In genomic region chr13:107441279-107441678, GRCh38 we compare ENCODE assay signal across 21 cellular contexts.
DNase-seq lines count a peak whose midpoint lies in the region; ATAC-seq and TF ChIP-seq lines count a peak whose summit lies in the region.
"Had no signal": no experiment of that assay in that cellular context is flagged by ENCODE, and none has a peak within 500 bp of the region (broad histone marks: within the 10 kb centered on the region; RNA-seq: fewer than 3 reads in every experiment).

No MANE protein-coding gene starts in this region.

- dilution Hi-C loops in IMR-90 (cut with HindIII; ENCODE audit: low sequenced_read_pairs, unreplicated experiment) = no loop called here

- H3K9ac ChIP-seq in IMR-90 (ENCODE audit: low read depth, low read length) = no peak overlapping the region

- H4K8ac ChIP-seq in IMR-90 (ENCODE audit: low read depth in 2 of 2, low read length in 2 of 2) = peak overlapping the region in 1 of 2 experiments; percentile 62; a peak in 2 of 4 replicates

- WGBS in IMR-90 (ENCODE audit: extremely low coverage in 2 of 2, insufficient read length in 1 of 2), 2 experiments = 29% methylated on average over 2 of the region's 3 CpGs; no CpG with 5 or more reads in 1 of the 2 experiments

- no peaks in the 10 kb centered on the region for H3K36me3 ChIP-seq in IMR-90 (ENCODE audit: control insufficient read depth, insufficient read depth, low read length)
- H3K36me3 ChIP-seq in HAP-1 (replicated peaks) = no peaks in the 10 kb centered on the region
- H3K36me3 ChIP-seq: SJCRH30, spleen had no signal

- in situ Hi-C loops in ACHN (cut with HindIII; ENCODE audit: low pct_ligation_motif_present, low pct_unique_long_range_greater_than_20kb, low sequenced_read_pairs) (no loop called here), IMR-90 (cut with MboI; ENCODE audit: low sequenced_read_pairs) (no loop called here), astrocyte of the spinal cord (cut with HindIII; ENCODE audit: low sequenced_read_pairs) (no loop called here), HAP-1 (cut with MboI; ENCODE audit: low sequenced_read_pairs) (no loop called here)

- 0 out of 2 replicates have a peak overlapping the region, but pooled peaks have one; percentile 18 for H3K23ac ChIP-seq in IMR-90 (ENCODE audit: low read depth, low read length)

- no peak overlapping the region; the same call in 1 of the 2 replicates for H4K91ac ChIP-seq in IMR-90 (ENCODE audit: insufficient read depth, low read depth, low read length)

- H3K4me2 ChIP-seq in IMR-90 (ENCODE audit: low read depth, low read length) = peak overlapping the region; percentile 62; the same call in 1 of the 2 replicates
- H3K4me2 ChIP-seq: A549 had no signal

- DNase-seq in ACHN = peak; percentile 85
- peak; percentile 89 for DNase-seq in IMR-90
- DNase-seq in astrocyte of the spinal cord (ENCODE audit: low read depth, low spot score) = peak; percentile 85
- peak; percentile 38 for DNase-seq in inferior parietal cortex (ENCODE audit: extremely low spot score)
- DNase-seq in activated naive CD4-positive, alpha-beta T cell (lab: John Stamatoyannopoulos, UW) = no peak
- no peak for DNase-seq in DMS 273 treated with DMSO at 0.1 percent for 48 hours (lab: John Stamatoyannopoulos, UW)
- no peak for DNase-seq in ecto neural progenitor cell (ENCODE audit: low spot score)
- no peak for DNase-seq in HAP-1 (ENCODE audit: low spot score in 2 of 2)
- DNase-seq: activated CD4-positive, alpha-beta T cell treated with anti-CD3 and anti-CD28 coated beads for 48 hours; activated CD8-positive, alpha-beta memory T cell treated with anti-CD3 and anti-CD28 coated beads, Interleukin-2, amount 50 U/mL, for 48 hours; activated naive CD4-positive, alpha-beta T cell treated with anti-CD3 and anti-CD28 coated beads, Interleukin-2, amount 10 ng/mL, durations not matched to agents 7 days and 5 days; CD8-positive, alpha-beta memory T cell; foreskin fibroblast; GOT3; left ventricle myocardium superior; NCI-H510A; SJCRH30; spleen; stimulated activated naive CD4-positive, alpha-beta T cell; T1000 had no signal

- H4K20me1 ChIP-seq in IMR-90 (ENCODE audit: insufficient read depth, low read length) = no peaks in the 10 kb centered on the region; the same call in 1 of the 2 replicates

- no peak overlapping the region for H3K56ac ChIP-seq in IMR-90 (ENCODE audit: extremely low read depth, insufficient read depth, low read length)

- H3K4me3 ChIP-seq in IMR-90 (ENCODE audit: insufficient read depth, low read depth, low read length) (no peak overlapping the region), astrocyte of the spinal cord (ENCODE audit: low read depth, low read length) (no peak overlapping the region), HAP-1 (no peak overlapping the region)
- H3K4me3 ChIP-seq: A549, SJCRH30, spleen had no signal

- peak overlapping the region; percentile 36; the same call in 1 of the 2 replicates for H2AK5ac ChIP-seq in IMR-90 (ENCODE audit: low read depth, low read length)

- H3K27me3 ChIP-seq in IMR-90 (ENCODE audit: control insufficient read depth, insufficient read depth, low read length) = no peaks in the 10 kb centered on the region
- H3K27me3 ChIP-seq in HAP-1 (ENCODE audit: low read depth) = no peaks in the 10 kb centered on the region
- H3K27me3 ChIP-seq: SJCRH30, spleen had no signal

- H2BK120ac ChIP-seq in IMR-90 (ENCODE audit: low read depth, low read length) = peak overlapping the region; percentile 49; the same call in 1 of the 2 replicates

- TF ChIP-seq POLR2A in IMR-90 (IDR thresholded peaks at IDR 0.05; ENCODE audit: low read depth, low read length) = no peak

- no peak overlapping the region for H3K27ac ChIP-seq in IMR-90 (ENCODE audit: insufficient read depth, low read length)
- H3K27ac ChIP-seq: A549, SJCRH30, spleen had no signal

- H2AK9ac ChIP-seq in IMR-90 (replicated peaks; ENCODE audit: low read depth, low read length, poor library complexity) = no peak overlapping the region

- H2AFZ ChIP-seq in IMR-90 (replicated peaks; ENCODE audit: low read length, poor library complexity) = no peak overlapping the region

- CTCF ChIA-PET in IMR-90 (lab: Yijun Ruan, JAX) = no interaction called here

- peak; percentile 90 for ATAC-seq in IMR-90 (ENCODE audit: low read depth)
- ATAC-seq: A549, left ventricle myocardium superior had no signal

- intact Hi-C loops in IMR-90 (cut with micrococcal nuclease) = no loop called here

- no peak overlapping the region for H2BK20ac ChIP-seq in IMR-90 (ENCODE audit: low read depth, low read length)

- H3K4me1 ChIP-seq in IMR-90 (ENCODE audit: control insufficient read depth, insufficient read depth, low read length) (peaks cover 4% of the 10 kb centered on the region; the same call in 1 of the 2 replicates), HAP-1 (no peaks in the 10 kb centered on the region)
- H3K4me1 ChIP-seq: A549, SJCRH30, spleen had no signal

- no TSS peak for BruUV-seq in IMR-90 (replicated peaks; lab: Mats Ljungman, UMichigan)

- POLR2A ChIA-PET in IMR-90 (lab: Charles Lee; ENCODE audit: unreplicated experiment) = no interaction called here

- H2BK15ac ChIP-seq in IMR-90 (ENCODE audit: low read depth, low read length) = no peak overlapping the region

- H3K4ac ChIP-seq in IMR-90 (ENCODE audit: low read depth, low read length) = no peak overlapping the region

- 0 out of 2 replicates have a peak overlapping the region, but pooled peaks have one; percentile 23 for H3K14ac ChIP-seq in IMR-90 (replicated peaks; ENCODE audit: low read depth, low read length)

- no peak overlapping the region; the same call in 1 of the 2 replicates for H3K18ac ChIP-seq in IMR-90 (ENCODE audit: low read depth, low read length)

- H3K9me1 ChIP-seq in IMR-90 (ENCODE audit: insufficient read depth, low read length) = no peaks in the 10 kb centered on the region

- no peak for TF ChIP-seq RAD21 in IMR-90 (IDR thresholded peaks at IDR 0.05; ENCODE audit: low read length)

- TF ChIP-seq CTCF in IMR-90 (conservative IDR thresholded peaks at IDR 0.05; ENCODE audit: low read depth, low read length) (no peak), astrocyte of the spinal cord (IDR thresholded peaks at IDR 0.05; ENCODE audit: low read depth, low read length) (no peak)

- H3K9me3 ChIP-seq in IMR-90 (ENCODE audit: control insufficient read depth, insufficient read depth, low read length) (no peaks in the 10 kb centered on the region), HAP-1 (no peaks in the 10 kb centered on the region)
- H3K9me3 ChIP-seq: A549, SJCRH30 had no signal

- peaks cover 0 to 35% of the 10 kb centered on the region in 2 experiments; a peak in 3 of 4 replicates for H3K79me1 ChIP-seq in IMR-90 (ENCODE audit: low read depth in 1 of 2, low read length in 2 of 2)

- H2BK5ac ChIP-seq in IMR-90 (ENCODE audit: low read depth, low read length, poor library complexity, severe bottlenecking) = peak overlapping the region; percentile 15

- H4K5ac ChIP-seq in IMR-90 (ENCODE audit: low read depth, low read length) = no peak overlapping the region

TF ChIP-seq in IMR-90, 13 proteins besides CTCF, POLR2A, EP300 and RAD21:
- TF ChIP-seq RCOR1 (IDR thresholded peaks at IDR 0.05; ENCODE audit: insufficient replicate concordance, low read length) = peak; percentile 70
- TF ChIP-seq SMC3 (IDR thresholded peaks at IDR 0.05; ENCODE audit: low read depth, low read length) = no peak
- TF ChIP-seq MAFK (IDR thresholded peaks at IDR 0.05; ENCODE audit: low read depth, low read length) = no peak
- TF ChIP-seq NFE2L2 (IDR thresholded peaks at IDR 0.05; ENCODE audit: low read depth, low read length) = no peak
- no peak for TF ChIP-seq CHD1 (IDR thresholded peaks at IDR 0.05; ENCODE audit: low read depth, low read length)
- 0 out of 2 replicates have a peak, but pooled peaks have one; percentile 49 for TF ChIP-seq CEBPB (IDR thresholded peaks at IDR 0.05; ENCODE audit: low read depth, low read length)
- TF ChIP-seq MXI1 (IDR thresholded peaks at IDR 0.05; ENCODE audit: borderline replicate concordance, low read depth, low read length) = no peak
- TF ChIP-seq, protein P1, sequence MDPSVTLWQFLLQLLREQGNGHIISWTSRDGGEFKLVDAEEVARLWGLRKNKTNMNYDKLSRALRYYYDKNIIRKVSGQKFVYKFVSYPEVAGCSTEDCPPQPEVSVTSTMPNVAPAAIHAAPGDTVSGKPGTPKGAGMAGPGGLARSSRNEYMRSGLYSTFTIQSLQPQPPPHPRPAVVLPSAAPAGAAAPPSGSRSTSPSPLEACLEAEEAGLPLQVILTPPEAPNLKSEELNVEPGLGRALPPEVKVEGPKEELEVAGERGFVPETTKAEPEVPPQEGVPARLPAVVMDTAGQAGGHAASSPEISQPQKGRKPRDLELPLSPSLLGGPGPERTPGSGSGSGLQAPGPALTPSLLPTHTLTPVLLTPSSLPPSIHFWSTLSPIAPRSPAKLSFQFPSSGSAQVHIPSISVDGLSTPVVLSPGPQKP (IDR thresholded peaks at IDR 0.05; ENCODE audit: borderline replicate concordance, low read depth, low read length) = no peak
- TF ChIP-seq BHLHE40 (IDR thresholded peaks at IDR 0.05; ENCODE audit: low read depth, low read length) = peak; percentile 68
- TF ChIP-seq FOS (IDR thresholded peaks at IDR 0.05; ENCODE audit: low read depth, low read length) = peak; percentile 64
- no peak for TF ChIP-seq MAZ (IDR thresholded peaks at IDR 0.05; ENCODE audit: borderline replicate concordance, low read depth, low read length)
- TF ChIP-seq, protein P2, sequence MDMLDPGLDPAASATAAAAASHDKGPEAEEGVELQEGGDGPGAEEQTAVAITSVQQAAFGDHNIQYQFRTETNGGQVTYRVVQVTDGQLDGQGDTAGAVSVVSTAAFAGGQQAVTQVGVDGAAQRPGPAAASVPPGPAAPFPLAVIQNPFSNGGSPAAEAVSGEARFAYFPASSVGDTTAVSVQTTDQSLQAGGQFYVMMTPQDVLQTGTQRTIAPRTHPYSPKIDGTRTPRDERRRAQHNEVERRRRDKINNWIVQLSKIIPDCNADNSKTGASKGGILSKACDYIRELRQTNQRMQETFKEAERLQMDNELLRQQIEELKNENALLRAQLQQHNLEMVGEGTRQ (IDR thresholded peaks at IDR 0.05; ENCODE audit: low read depth, low read length) = peak; percentile 69
- TF ChIP-seq RFX5 (IDR thresholded peaks at IDR 0.05; ENCODE audit: low read depth, low read length) = no peak

Comparison
In these comparisons a context has a peak if more than half of its experiments do, and no peak if none do; other contexts are left out.
1. DNase-seq: peak in ACHN (single experiment), IMR-90 (single experiment), astrocyte of the spinal cord (single experiment) and inferior parietal cortex (single experiment); none in activated naive CD4-positive, alpha-beta T cell (0 of 4), DMS 273 treated with DMSO at 0.1 percent for 48 hours (single experiment), ecto neural progenitor cell (single experiment) and HAP-1 (0 of 2).